In genomic region chr1:77900687-77901293, GRCh38 we compare ENCODE assay signal across 9 cellular contexts. TPM values are rescaled to one million over a fixed set of nuclear protein-coding genes. Genes with fewer than 3 reads are reported as not detected.
A peak's percentile ranks its signal among the peaks of the same experiment; 100 is the strongest.
DNase-seq lines count a peak whose midpoint lies in the region; ATAC-seq and TF ChIP-seq lines count a peak whose summit lies in the region.
"Had no signal": no experiment of that assay in that cellular context is flagged by ENCODE, and none has a peak within 500 bp of the region (broad histone marks: within the 10 kb centered on the region; RNA-seq: fewer than 3 reads in every experiment).

No MANE protein-coding gene starts in this region.

- no peak overlapping the region for H2AFZ ChIP-seq in IMR-90 (replicated peaks; ENCODE audit: low read length, poor library complexity)

- TF ChIP-seq RAD21 in IMR-90 (IDR thresholded peaks at IDR 0.05; ENCODE audit: low read length), result peak; percentile 68

- H3K36me3 ChIP-seq in IMR-90 (ENCODE audit: control insufficient read depth, insufficient read depth, low read length) (peaks cover 13% of the 10 kb centered on the region), esophagus muscularis mucosa (peaks cover 0 to 31% (median 6%) of the 10 kb centered on the region in 4 donors)
- H3K36me3 ChIP-seq: BLaER1 had no signal

- POLR2A ChIA-PET in IMR-90 (lab: Charles Lee; ENCODE audit: unreplicated experiment), result no interaction called here

- H3K56ac ChIP-seq in IMR-90 (ENCODE audit: extremely low read depth, insufficient read depth, low read length), result no peak overlapping the region; the same call in 1 of the 2 replicates

- ATAC-seq in IMR-90 (ENCODE audit: low read depth) (peak; percentile 66), GM19035 (IDR thresholded peaks at IDR 0.05; ENCODE audit: unreplicated experiment) (no peak)

- no peak overlapping the region for H3K18ac ChIP-seq in IMR-90 (ENCODE audit: low read depth, low read length)

- CTCF ChIA-PET in IMR-90 (lab: Yijun Ruan, JAX), result interaction anchor here (0.6 to 1.2 kb wide), 5 partner anchors 13 to 214 kb away, joined by 3 to 5 read pairs (median 4); partner anchors contain the start of gene NEXN

- H3K27ac Mint-ChIP-seq in nephron, result no peak overlapping the region

- TF ChIP-seq CTCF in IMR-90 (conservative IDR thresholded peaks at IDR 0.05; ENCODE audit: low read depth, low read length) (peak; percentile 60), esophagus muscularis mucosa (IDR thresholded peaks at IDR 0.05) (peak; percentile 63 to 77 (median 68)), nephron (IDR thresholded peaks at IDR 0.05; ENCODE audit: unreplicated experiment in 3 of 3) (peak; percentile 53 to 66 (median 59))

- H3K36me3 Mint-ChIP-seq in nephron (ENCODE audit: low read depth), result peaks cover 9% of the 10 kb centered on the region

- no peak overlapping the region for H2AK5ac ChIP-seq in IMR-90 (ENCODE audit: low read depth, low read length)

- H2BK15ac ChIP-seq in IMR-90 (ENCODE audit: low read depth, low read length), result no peak overlapping the region

- in situ Hi-C loops in IMR-90 (cut with MboI; ENCODE audit: low sequenced_read_pairs), result no loop called here

- intact Hi-C loops in IMR-90 (cut with micrococcal nuclease), result loop anchor here (10.0 kb wide), 1 partner anchor 756 kb away; no protein-coding TSS in a partner anchor
- intact Hi-C loops in esophagus muscularis mucosa (cut with DNase I), result no loop called here

- no peak overlapping the region for H4K5ac ChIP-seq in IMR-90 (ENCODE audit: low read depth, low read length)

- H3K9me1 ChIP-seq in IMR-90 (ENCODE audit: insufficient read depth, low read length), result peaks cover 8% of the 10 kb centered on the region

- H3K9me3 Mint-ChIP-seq in nephron, result peaks cover 7% of the 10 kb centered on the region

- dilution Hi-C loops in IMR-90 (cut with HindIII; ENCODE audit: low sequenced_read_pairs, unreplicated experiment), result no loop called here

- no peak overlapping the region for H4K8ac ChIP-seq in IMR-90 (ENCODE audit: low read depth in 2 of 2, low read length in 2 of 2)

- H4K20me1 ChIP-seq in IMR-90 (ENCODE audit: insufficient read depth, low read length), result peaks cover 51% of the 10 kb centered on the region
- H4K20me1 ChIP-seq: BLaER1 had no signal

- 40% methylated on average over 1 of the region's 4 CpGs; no CpG with 5 or more reads in 1 of the 2 experiments for WGBS in IMR-90 (ENCODE audit: extremely low coverage in 2 of 2, insufficient read length in 1 of 2), 2 experiments
- 19% methylated on average over 4 of the region's 4 CpGs for WGBS in esophagus muscularis mucosa

- H3K27ac ChIP-seq in IMR-90 (ENCODE audit: insufficient read depth, low read length), result no peak overlapping the region
- peak overlapping the region in 3 of 4 donors; percentile 49 to 62 (median 54) for H3K27ac ChIP-seq in esophagus muscularis mucosa (replicated peaks in 1 of 4)
- H3K27ac ChIP-seq: BLaER1 had no signal

- H2BK120ac ChIP-seq in IMR-90 (ENCODE audit: low read depth, low read length), result no peak overlapping the region

- H3K27me3 ChIP-seq in IMR-90 (ENCODE audit: control insufficient read depth, insufficient read depth, low read length), result no peaks in the 10 kb centered on the region
- H3K27me3 ChIP-seq in esophagus muscularis mucosa, result no peaks in the 10 kb centered on the region
- H3K27me3 ChIP-seq: BLaER1 had no signal

- H3K4ac ChIP-seq in IMR-90 (ENCODE audit: low read depth, low read length), result no peak overlapping the region

- TF ChIP-seq EP300 in esophagus muscularis mucosa (IDR thresholded peaks at IDR 0.05), result no peak

- H3K9ac ChIP-seq in IMR-90 (ENCODE audit: low read depth, low read length), result 0 out of 2 replicates have a peak overlapping the region, but pooled peaks have one; percentile 17
- H3K9ac ChIP-seq: BLaER1 had no signal

- H2BK20ac ChIP-seq in IMR-90 (ENCODE audit: low read depth, low read length), result no peak overlapping the region

- no peak overlapping the region for H4K91ac ChIP-seq in IMR-90 (ENCODE audit: insufficient read depth, low read depth, low read length)

- H3K4me2 ChIP-seq in IMR-90 (ENCODE audit: low read depth, low read length), result no peak overlapping the region
- H3K4me2 ChIP-seq: BLaER1 had no signal

- no peak overlapping the region for H2AK9ac ChIP-seq in IMR-90 (replicated peaks; ENCODE audit: low read depth, low read length, poor library complexity)

- H3K23ac ChIP-seq in IMR-90 (ENCODE audit: low read depth, low read length), result no peak overlapping the region; the same call in 1 of the 2 replicates

- H3K4me1 ChIP-seq in IMR-90 (ENCODE audit: control insufficient read depth, insufficient read depth, low read length) (peaks cover 2% of the 10 kb centered on the region), esophagus muscularis mucosa (peaks cover 4 to 68% (median 54%) of the 10 kb centered on the region in 4 donors)
- H3K4me1 ChIP-seq: BLaER1 had no signal

- peak overlapping the region; percentile 56 for H2BK5ac ChIP-seq in IMR-90 (ENCODE audit: low read depth, low read length, poor library complexity, severe bottlenecking)

- H3K9me3 ChIP-seq in IMR-90 (ENCODE audit: control insufficient read depth, insufficient read depth, low read length) (no peaks in the 10 kb centered on the region), esophagus muscularis mucosa (no peaks in the 10 kb centered on the region)
- H3K9me3 ChIP-seq: BLaER1 had no signal

- H3K79me1 ChIP-seq in IMR-90 (ENCODE audit: low read depth in 1 of 2, low read length in 2 of 2), result peaks cover 20 to 48% of the 10 kb centered on the region in 2 experiments

- no peak overlapping the region for H3K4me3 Mint-ChIP-seq in nephron

- H3K27me3 Mint-ChIP-seq in nephron (ENCODE audit: low read depth), result no peaks in the 10 kb centered on the region

- no peak overlapping the region for H3K4me3 ChIP-seq in IMR-90 (ENCODE audit: insufficient read depth, low read depth, low read length)
- peak overlapping the region; percentile 5 to 44 (median 24) for H3K4me3 ChIP-seq in esophagus muscularis mucosa
- H3K4me3 ChIP-seq: BLaER1 had no signal

- no TSS peak for BruUV-seq in IMR-90 (replicated peaks; lab: Mats Ljungman, UMichigan)

- peak; percentile 65 for DNase-seq in DMS 273 (lab: John Stamatoyannopoulos, UW; ENCODE audit: unreplicated experiment)
- DNase-seq in DMS 273 treated with DMSO at 0.1 percent for 48 hours (lab: John Stamatoyannopoulos, UW), result no peak
- peak; percentile 63 for DNase-seq in IMR-90
- DNase-seq in RPMI8226, result peak; percentile 15
- no peak for DNase-seq in esophagus muscularis mucosa (ENCODE audit: extremely low spot score)
- no peak for DNase-seq in stimulated activated CD4-positive, alpha-beta T cell treated with anti-CD3 and anti-CD28 coated beads, Interleukin-2, amount 100 ng/mL, for 48 hours

- TF ChIP-seq POLR2A in IMR-90 (IDR thresholded peaks at IDR 0.05; ENCODE audit: low read depth, low read length) (no peak), esophagus muscularis mucosa (IDR thresholded peaks at IDR 0.05; ENCODE audit: low read depth) (no peak)

- H3K14ac ChIP-seq in IMR-90 (replicated peaks; ENCODE audit: low read depth, low read length), result no peak overlapping the region

- H3K4me1 Mint-ChIP-seq in nephron, result no peaks in the 10 kb centered on the region

TF ChIP-seq in IMR-90, 13 proteins besides CTCF, POLR2A, EP300 and RAD21:
- TF ChIP-seq CEBPB (IDR thresholded peaks at IDR 0.05; ENCODE audit: low read depth, low read length) (no peak), SMC3 (IDR thresholded peaks at IDR 0.05; ENCODE audit: low read depth, low read length) (peak; percentile 31; the same call in 1 of the 2 replicates)

RNA-seq across cellular contexts. Expression of gene NEXN, which starts 12.4 kb away (rescaled TPM):
- total RNA-seq in IMR-90 (2012; rRNA removed) (5.2 and 10.3 TPM in 2 replicates), esophagus muscularis mucosa (100 to 1,000 TPM; 153 to 272 (median 240) TPM)
- polyA plus RNA-seq in IMR-90 (2012; rRNA removed), result 13.4 and 16.1 TPM in 2 replicates
- 1.9 and 2.5 TPM in 2 replicates for polyA plus RNA-seq in IMR-90 (2012; cell fraction: cytosol; rRNA removed)
- polyA plus RNA-seq in IMR-90 (2012; cell fraction: nucleus; rRNA removed; ENCODE audit: low replicate concordance), result 2.7 and 27.0 TPM in 2 replicates

Comparison
In these comparisons a context has a peak if more than half of its experiments do, and no peak if none do; other contexts are left out.
1. DNase-seq: peak in DMS 273 (single experiment), IMR-90 (single experiment) and RPMI8226 (single experiment); none in DMS 273 treated with DMSO at 0.1 percent for 48 hours (single experiment), esophagus muscularis mucosa (single experiment) and stimulated activated CD4-positive, alpha-beta T cell treated with anti-CD3 and anti-CD28 coated beads, Interleukin-2, amount 100 ng/mL, for 48 hours (0 of 2).
2. RNA of gene NEXN, which starts 12.4 kb away (total RNA-seq): 153 to 272 TPM in esophagus muscularis mucosa; 5.2 to 10.3 TPM in IMR-90; every median in the first group is over 10 times any median in the second.
3. Peak in every context shown above with its lines, with median percentiles within 50 percentile points of each other: CTCF ChIP-seq.